In genomic region chr11:114308689-114309089, GRCh38 we compare ENCODE assay signal across 10 cellular contexts. TPM values are rescaled to one million over a fixed set of nuclear protein-coding genes. Genes with fewer than 3 reads are reported as not detected.
DNase-seq lines count a peak whose midpoint lies in the region; ATAC-seq and TF ChIP-seq lines count a peak whose summit lies in the region.
"Had no signal": no experiment of that assay in that cellular context is flagged by ENCODE, and none has a peak within 500 bp of the region (broad histone marks: within the 10 kb centered on the region; RNA-seq: fewer than 3 reads in every experiment).

No MANE protein-coding gene starts in this region.

- ATAC-seq in SK-N-SH treated with all-trans-retinoic acid at 6 μM for 48 hours (peak; percentile 14; the same call in 1 of the 3 replicates), Right ventricle myocardium superior (ENCODE audit: poor library complexity) (peak; percentile 46), HG03354 (IDR thresholded peaks at IDR 0.05; ENCODE audit: poor library complexity, severe bottlenecking, unreplicated experiment) (no peak)
- no peak for ATAC-seq in natural killer cell treated with Interleukin-12 subunit alpha and Interleukin-12 subunit beta and Interleukin-15 and Interleukin-18, amount 100 ng/mL, for 72 hours

- DNase-seq in GF-D8 (lab: John Stamatoyannopoulos, UW), result peak; percentile 67
- DNase-seq in Right ventricle myocardium superior, result no peak
- DNase-seq in skeletal muscle cell (ENCODE audit: low read depth), result peak; percentile 28
- DNase-seq in natural killer cell treated with Interleukin-12 subunit alpha and Interleukin-12 subunit beta and Interleukin-15 and Interleukin-18, amount 100 ng/mL, for 72 hours (ENCODE audit: low spot score), result no peak
- no peak for DNase-seq in activated CD8-positive, alpha-beta memory T cell treated with anti-CD3 and anti-CD28 coated beads, Interleukin-2, amount 50 U/mL, for 4 hours
- DNase-seq in GOT3 (lab: John Stamatoyannopoulos, UW), result no peak
- DNase-seq: DMS79, T1000 had no signal

- no peaks in the 10 kb centered on the region for H3K9me3 Mint-ChIP-seq in natural killer cell treated with Interleukin-12 subunit alpha and Interleukin-12 subunit beta and Interleukin-15 and Interleukin-18, amount 100 ng/mL, for 72 hours

- peaks cover 24 to 43% of the 10 kb centered on the region in 2 donors for H3K27me3 Mint-ChIP-seq in natural killer cell treated with Interleukin-12 subunit alpha and Interleukin-12 subunit beta and Interleukin-15 and Interleukin-18, amount 100 ng/mL, for 72 hours

- intact Hi-C loops in Right ventricle myocardium superior (cut with DNase I), result no loop called here

- peaks cover 0 to 12% of the 10 kb centered on the region in 2 donors for H3K4me1 Mint-ChIP-seq in natural killer cell treated with Interleukin-12 subunit alpha and Interleukin-12 subunit beta and Interleukin-15 and Interleukin-18, amount 100 ng/mL, for 72 hours (ENCODE audit: low read depth in 2 of 2)

- H3K27ac Mint-ChIP-seq in natural killer cell treated with Interleukin-12 subunit alpha and Interleukin-12 subunit beta and Interleukin-15 and Interleukin-18, amount 100 ng/mL, for 72 hours, result no peak overlapping the region

- no peak overlapping the region for H3K4me3 ChIP-seq in skeletal muscle cell (ENCODE audit: low read depth, low read length)

- H3K36me3 Mint-ChIP-seq in natural killer cell treated with Interleukin-12 subunit alpha and Interleukin-12 subunit beta and Interleukin-15 and Interleukin-18, amount 100 ng/mL, for 72 hours, result no peaks in the 10 kb centered on the region

- H3K4me3 Mint-ChIP-seq in natural killer cell treated with Interleukin-12 subunit alpha and Interleukin-12 subunit beta and Interleukin-15 and Interleukin-18, amount 100 ng/mL, for 72 hours, result no peak overlapping the region

TF ChIP-seq in SK-N-SH treated with all-trans-retinoic acid at 6 μM for 48 hours, 23 proteins besides CTCF, POLR2A, EP300 and RAD21:
- TF ChIP-seq BACH2 (CRISPR knock-in tag; IDR thresholded peaks at IDR 0.05; ENCODE audit: borderline replicate concordance), result no peak
- no peak for TF ChIP-seq ZNF8 (CRISPR knock-in tag; IDR thresholded peaks at IDR 0.05)
- no peak for TF ChIP-seq ZC3H10 (CRISPR knock-in tag; IDR thresholded peaks at IDR 0.05)
- no peak for TF ChIP-seq ZFP30 (CRISPR knock-in tag; IDR thresholded peaks at IDR 0.05)
- no peak for TF ChIP-seq RARB (CRISPR knock-in tag; IDR thresholded peaks at IDR 0.05)
- TF ChIP-seq TOX (CRISPR knock-in tag; IDR thresholded peaks at IDR 0.05; ENCODE audit: borderline replicate concordance), result no peak
- no peak for TF ChIP-seq CSRNP3 (CRISPR knock-in tag; IDR thresholded peaks at IDR 0.05)
- no peak for TF ChIP-seq ZFP3 (CRISPR knock-in tag; IDR thresholded peaks at IDR 0.05)
- TF ChIP-seq, protein P1, sequence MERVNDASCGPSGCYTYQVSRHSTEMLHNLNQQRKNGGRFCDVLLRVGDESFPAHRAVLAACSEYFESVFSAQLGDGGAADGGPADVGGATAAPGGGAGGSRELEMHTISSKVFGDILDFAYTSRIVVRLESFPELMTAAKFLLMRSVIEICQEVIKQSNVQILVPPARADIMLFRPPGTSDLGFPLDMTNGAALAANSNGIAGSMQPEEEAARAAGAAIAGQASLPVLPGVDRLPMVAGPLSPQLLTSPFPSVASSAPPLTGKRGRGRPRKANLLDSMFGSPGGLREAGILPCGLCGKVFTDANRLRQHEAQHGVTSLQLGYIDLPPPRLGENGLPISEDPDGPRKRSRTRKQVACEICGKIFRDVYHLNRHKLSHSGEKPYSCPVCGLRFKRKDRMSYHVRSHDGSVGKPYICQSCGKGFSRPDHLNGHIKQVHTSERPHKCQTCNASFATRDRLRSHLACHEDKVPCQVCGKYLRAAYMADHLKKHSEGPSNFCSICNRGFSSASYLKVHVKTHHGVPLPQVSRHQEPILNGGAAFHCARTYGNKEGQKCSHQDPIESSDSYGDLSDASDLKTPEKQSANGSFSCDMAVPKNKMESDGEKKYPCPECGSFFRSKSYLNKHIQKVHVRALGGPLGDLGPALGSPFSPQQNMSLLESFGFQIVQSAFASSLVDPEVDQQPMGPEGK (CRISPR knock-in tag; IDR thresholded peaks at IDR 0.05; ENCODE audit: borderline replicate concordance), result no peak
- TF ChIP-seq ESRRG (CRISPR knock-in tag; IDR thresholded peaks at IDR 0.05), result no peak

RNA-seq across cellular contexts. Expression of gene NNMT, which starts 12.5 kb away (rescaled TPM):
- total RNA-seq in Right ventricle myocardium superior, result 29.8 TPM
- total RNA-seq in natural killer cell treated with Interleukin-12 subunit alpha and Interleukin-12 subunit beta and Interleukin-15 and Interleukin-18, amount 100 ng/mL, for 72 hours, result not detected

Comparison
In these comparisons a context has a peak if more than half of its experiments do, and no peak if none do; other contexts are left out.
1. DNase-seq: peak in GF-D8 (single experiment) and skeletal muscle cell (single experiment); none in Right ventricle myocardium superior (single experiment), natural killer cell treated with Interleukin-12 subunit alpha and Interleukin-12 subunit beta and Interleukin-15 and Interleukin-18, amount 100 ng/mL, for 72 hours (single experiment), activated CD8-positive, alpha-beta memory T cell treated with anti-CD3 and anti-CD28 coated beads, Interleukin-2, amount 50 U/mL, for 4 hours (single experiment) and GOT3 (single experiment).
2. ATAC-seq: peak in SK-N-SH treated with all-trans-retinoic acid at 6 μM for 48 hours (single experiment) and Right ventricle myocardium superior (single experiment); none in natural killer cell treated with Interleukin-12 subunit alpha and Interleukin-12 subunit beta and Interleukin-15 and Interleukin-18, amount 100 ng/mL, for 72 hours (0 of 2) and HG03354 (single experiment).
3. RNA of gene NNMT, which starts 12.5 kb away (total RNA-seq): 29.8 TPM in Right ventricle myocardium superior (single experiment); not detected in natural killer cell treated with Interleukin-12 subunit alpha and Interleukin-12 subunit beta and Interleukin-15 and Interleukin-18, amount 100 ng/mL, for 72 hours; every median in the first group is over 10 times any median in the second.